29 cellular contexts compared by ENCODE assay signal in genomic region chr2:58484629-58485028, GRCh38.
"Had no signal": no experiment of that assay in that cellular context is flagged by ENCODE, and none has a peak within 500 bp of the region (broad histone marks: within the 10 kb centered on the region; RNA-seq: fewer than 3 reads in every experiment).

No MANE protein-coding gene starts in this region.

- H3K27ac ChIP-seq: neutrophil, ovary, parathyroid adenoma, psoas muscle, skin epidermis, stomach, thoracic aorta, thyroid gland, tibial nerve, upper lobe of left lung, vagina had no signal

- H3K4me1 ChIP-seq: parathyroid adenoma, psoas muscle, stomach, thyroid gland, tibial nerve, upper lobe of left lung, vagina had no signal

- H3K9me3 ChIP-seq: neutrophil, ovary, thoracic aorta, thyroid gland, upper lobe of left lung, vagina had no signal

- H3K36me3 ChIP-seq: neutrophil, ovary, stomach, thoracic aorta, thyroid gland, tibial nerve, upper lobe of left lung, vagina had no signal

- H3K4me3 ChIP-seq: ovary, psoas muscle, skin epidermis, stomach, thoracic aorta, thyroid gland, tibial nerve, upper lobe of left lung, vagina had no signal

- H3K27ac Mint-ChIP-seq: naive thymus-derived CD8-positive, alpha-beta T cell; natural killer cell treated with Interleukin-12 subunit alpha and Interleukin-12 subunit beta and Interleukin-15 and Interleukin-18, amount 100 ng/mL, for 72 hours; nephron progenitor cell; progenitor cell of endocrine pancreas; stimulated activated effector memory CD8-positive, alpha-beta T cell treated with anti-CD3 and anti-CD28 coated beads, Interleukin-12 subunit alpha, Interleukin-12 subunit beta, amount 100 ng/mL, for 72 hours; stimulated activated naive B cell treated with anti-CD40 and anti-IgM and Interleukin-4, amounts not matched to agents 10 μg/mL and 1 μg/mL and 100 μg/mL, for 72 hours; stimulated activated naive CD8-positive, alpha-beta T cell treated with anti-CD3 and anti-CD28 coated beads, Interleukin-15, Interleukin-2, amounts not matched to agents 100 ng/mL and 50 ng/mL, for 24 hours had no signal

- FAIRE-seq: urothelium cell line had no signal

- H3K27me3 ChIP-seq: neutrophil, ovary, stomach, thyroid gland, tibial nerve, upper lobe of left lung, vagina had no signal

- H3K9ac ChIP-seq: parathyroid adenoma had no signal

- H3K36me3 Mint-ChIP-seq: naive thymus-derived CD8-positive, alpha-beta T cell; natural killer cell treated with Interleukin-12 subunit alpha and Interleukin-12 subunit beta and Interleukin-15 and Interleukin-18, amount 100 ng/mL, for 72 hours; stimulated activated effector memory CD8-positive, alpha-beta T cell treated with anti-CD3 and anti-CD28 coated beads, Interleukin-12 subunit alpha, Interleukin-12 subunit beta, amount 100 ng/mL, for 72 hours; stimulated activated naive B cell treated with anti-CD40 and anti-IgM and Interleukin-4, amounts not matched to agents 10 μg/mL and 1 μg/mL and 100 μg/mL, for 72 hours had no signal

- H2AFZ ChIP-seq: parathyroid adenoma had no signal

- H3K9me3 Mint-ChIP-seq: natural killer cell treated with Interleukin-12 subunit alpha and Interleukin-12 subunit beta and Interleukin-15 and Interleukin-18, amount 100 ng/mL, for 72 hours; neural crest cell; stimulated activated effector memory CD8-positive, alpha-beta T cell treated with anti-CD3 and anti-CD28 coated beads, Interleukin-12 subunit alpha, Interleukin-12 subunit beta, amount 100 ng/mL, for 72 hours; stimulated activated naive CD8-positive, alpha-beta T cell treated with anti-CD3 and anti-CD28 coated beads, Interleukin-15, Interleukin-2, amounts not matched to agents 100 ng/mL and 50 ng/mL, for 24 hours had no signal

- ATAC-seq: naive thymus-derived CD8-positive, alpha-beta T cell; natural killer cell treated with Interleukin-12 subunit alpha and Interleukin-12 subunit beta and Interleukin-15 and Interleukin-18, amount 100 ng/mL, for 72 hours; psoas muscle; right cardiac atrium; sciatic nerve; stimulated activated effector memory CD8-positive, alpha-beta T cell treated with anti-CD3 and anti-CD28 coated beads, Interleukin-12 subunit alpha, Interleukin-12 subunit beta, amount 100 ng/mL, for 72 hours; stimulated activated naive B cell treated with anti-CD40 and anti-IgM and Interleukin-4, amounts not matched to agents 10 μg/mL and 1 μg/mL and 100 μg/mL, for 72 hours had no signal

- DNase-seq: naive thymus-derived CD8-positive, alpha-beta T cell; nephron progenitor cell; nucleus accumbens; ovary; posterior cingulate gyrus; psoas muscle; right cardiac atrium; stimulated activated CD4-positive, alpha-beta T cell treated with anti-CD3 and anti-CD28 coated beads, Interleukin-15, amount 100 ng/mL, for 24 hours; stimulated activated CD4-positive, alpha-beta T cell treated with anti-CD3 and anti-CD28 coated beads, Interleukin-2, amount 100 ng/mL, for 24 hours; stimulated activated CD4-positive, alpha-beta T cell treated with anti-CD3 and anti-CD28 coated beads, Interleukin-2, amount 100 ng/mL, for 48 hours; stimulated activated CD4-positive, alpha-beta T cell treated with anti-CD3 and anti-CD28 coated beads, Interleukin-4, amount 100 ng/mL, for 24 hours; stimulated activated naive B cell treated with anti-CD40 and anti-IgM and Interleukin-4, amounts not matched to agents 10 μg/mL and 1 μg/mL and 100 μg/mL, for 72 hours; stimulated activated naive CD4-positive, alpha-beta T cell treated with Interleukin-2 at 50 U/mL for 16 hours; stomach; thyroid gland; upper lobe of left lung had no signal

- H3K27me3 Mint-ChIP-seq: progenitor cell of endocrine pancreas had no signal

- H3K4me3 Mint-ChIP-seq: naive thymus-derived CD8-positive, alpha-beta T cell; natural killer cell treated with Interleukin-12 subunit alpha and Interleukin-12 subunit beta and Interleukin-15 and Interleukin-18, amount 100 ng/mL, for 72 hours; nephron progenitor cell; neural crest cell; stimulated activated effector memory CD8-positive, alpha-beta T cell treated with anti-CD3 and anti-CD28 coated beads, Interleukin-12 subunit alpha, Interleukin-12 subunit beta, amount 100 ng/mL, for 72 hours; stimulated activated naive B cell treated with anti-CD40 and anti-IgM and Interleukin-4, amounts not matched to agents 10 μg/mL and 1 μg/mL and 100 μg/mL, for 72 hours; stimulated activated naive CD8-positive, alpha-beta T cell treated with anti-CD3 and anti-CD28 coated beads, Interleukin-15, Interleukin-2, amounts not matched to agents 100 ng/mL and 50 ng/mL, for 24 hours had no signal

- H3K79me2 ChIP-seq: parathyroid adenoma had no signal

- H3K4me1 Mint-ChIP-seq: naive thymus-derived CD8-positive, alpha-beta T cell; nephron progenitor cell; stimulated activated effector memory CD8-positive, alpha-beta T cell treated with anti-CD3 and anti-CD28 coated beads, Interleukin-12 subunit alpha, Interleukin-12 subunit beta, amount 100 ng/mL, for 72 hours; stimulated activated naive B cell treated with anti-CD40 and anti-IgM and Interleukin-4, amounts not matched to agents 10 μg/mL and 1 μg/mL and 100 μg/mL, for 72 hours had no signal
